ENCODE assay signal across 31 cellular contexts in genomic region chr13:111536239-111536638, GRCh38.
"Had no signal": no experiment of that assay in that cellular context is flagged by ENCODE, and none has a peak within 500 bp of the region (broad histone marks: within the 10 kb centered on the region; RNA-seq: fewer than 3 reads in every experiment).

No MANE protein-coding gene starts in this region.

- H3K4me1 Mint-ChIP-seq: activated CD4-positive, alpha-beta T cell treated with anti-CD3 and anti-CD28 coated beads, Interleukin-2, amount 10 ng/mL, durations not matched to agents 7 days and 5 days; activated naive CD8-positive, alpha-beta T cell treated with anti-CD3 and anti-CD28 coated beads, Interleukin-2, amount 10 ng/mL, durations not matched to agents 7 days and 5 days had no signal

- H3K9me3 ChIP-seq: ascending aorta, breast epithelium, Peyer's patch, SJSA1, SK-N-SH had no signal

- FAIRE-seq: TTC549 had no signal

- H3K9me2 ChIP-seq: SK-N-SH had no signal

- H3K4me3 Mint-ChIP-seq: activated CD4-positive, alpha-beta memory T cell treated with anti-CD3 and anti-CD28 coated beads for 36 hours; activated CD4-positive, alpha-beta T cell treated with anti-CD3 and anti-CD28 coated beads for 36 hours; activated CD4-positive, alpha-beta T cell treated with anti-CD3 and anti-CD28 coated beads, Interleukin-2, amount 10 ng/mL, durations not matched to agents 7 days and 5 days; activated naive CD8-positive, alpha-beta T cell treated with anti-CD3 and anti-CD28 coated beads, Interleukin-2, amount 10 ng/mL, durations not matched to agents 7 days and 5 days; T-helper 1 cell treated with Interleukin-12 subunit alpha and Interleukin-12 subunit beta and Interleukin-4 antibody, amounts not matched to agents 30 μg/mL and 1 μg/mL, for 36 hours; T-helper 2 cell treated with Interferon-gamma antibody and Interleukin-4, amounts not matched to agents 5 μg/mL and 100 μg/mL, for 36 hours had no signal

- H3K4me1 ChIP-seq: ascending aorta, breast epithelium, Peyer's patch, SJSA1 had no signal

- H3K27ac ChIP-seq: ascending aorta, breast epithelium, coronary artery, Peyer's patch, SJSA1 had no signal

- H3K9me3 Mint-ChIP-seq: activated CD4-positive, alpha-beta memory T cell treated with anti-CD3 and anti-CD28 coated beads for 36 hours; activated CD4-positive, alpha-beta T cell treated with anti-CD3 and anti-CD28 coated beads, Interleukin-2, amount 10 ng/mL, durations not matched to agents 7 days and 5 days; activated naive CD8-positive, alpha-beta T cell treated with anti-CD3 and anti-CD28 coated beads, Interleukin-2, amount 10 ng/mL, durations not matched to agents 7 days and 5 days; T-helper 1 cell treated with Interleukin-12 subunit alpha and Interleukin-12 subunit beta and Interleukin-4 antibody, amounts not matched to agents 30 μg/mL and 1 μg/mL, for 36 hours; T-helper 2 cell treated with Interferon-gamma antibody and Interleukin-4, amounts not matched to agents 5 μg/mL and 100 μg/mL, for 36 hours; WTC11 had no signal

- H3K36me3 ChIP-seq: ascending aorta, breast epithelium, Peyer's patch, SJSA1 had no signal

- DNase-seq: activated CD4-positive, alpha-beta memory T cell treated with anti-CD3 and anti-CD28 coated beads for 36 hours; activated CD4-positive, alpha-beta T cell treated with anti-CD3 and anti-CD28 coated beads for 36 hours; activated CD4-positive, alpha-beta T cell treated with anti-CD3 and anti-CD28 coated beads, Interleukin-2, amount 10 ng/mL, durations not matched to agents 7 days and 5 days; activated CD8-positive, alpha-beta memory T cell treated with anti-CD3 and anti-CD28 coated beads, Interleukin-2, amount 50 U/mL, for 48 hours; activated effector memory CD4-positive, alpha-beta T cell treated with anti-CD3 and anti-CD28 coated beads, Interleukin-2, amount 50 U/mL, for 16 hours; activated naive CD4-positive, alpha-beta T cell; activated naive CD4-positive, alpha-beta T cell treated with anti-CD3 and anti-CD28 coated beads, Interleukin-2, amount 50 U/mL, for 16 hours; activated naive CD8-positive, alpha-beta T cell treated with anti-CD3 and anti-CD28 coated beads, Interleukin-2, amount 10 ng/mL, durations not matched to agents 7 days and 5 days; activated T-cell treated with anti-CD3 and anti-CD28 coated beads, Interleukin-2, amount 50 U/mL, for 48 hours; amygdala; NCI-H1105; NCI-H1417 treated with DMSO at 0.1 percent for 48 hours; NCI-H187 treated with DMSO at 0.1 percent for 48 hours; NCI-H2081; NCI-H226; NCI-H524 treated with DMSO at 0.1 percent for 48 hours; NK-92 treated with Interleukin-12 subunit alpha and Interleukin-12 subunit beta, amount 100 ng/mL, for 24 hours; PC-3; Peyer's patch; RPMI8226; SHP77 treated with DMSO at 0.1 percent for 48 hours; SK-N-SH had no signal

- H3K9ac ChIP-seq: SK-N-SH had no signal

- H3K4me3 ChIP-seq: ascending aorta, breast epithelium, coronary artery, Peyer's patch, SJSA1 had no signal

- H3K36me3 Mint-ChIP-seq: activated CD4-positive, alpha-beta memory T cell treated with anti-CD3 and anti-CD28 coated beads for 36 hours; activated naive CD8-positive, alpha-beta T cell treated with anti-CD3 and anti-CD28 coated beads, Interleukin-2, amount 10 ng/mL, durations not matched to agents 7 days and 5 days; WTC11 had no signal

- H3K27me3 ChIP-seq: ascending aorta, Peyer's patch had no signal

- H3K4me2 ChIP-seq: SK-N-SH had no signal

- ATAC-seq: activated CD4-positive, alpha-beta T cell treated with anti-CD3 and anti-CD28 coated beads for 36 hours; activated CD4-positive, CD25-positive, alpha-beta regulatory T cell treated with anti-CD3 and anti-CD28 coated beads, Interleukin-2, amount 50 U/mL, for 24 hours; PC-3; WTC11 had no signal

- H3K27ac Mint-ChIP-seq: activated CD4-positive, alpha-beta memory T cell treated with anti-CD3 and anti-CD28 coated beads for 36 hours; activated CD4-positive, alpha-beta T cell treated with anti-CD3 and anti-CD28 coated beads for 36 hours; activated CD4-positive, alpha-beta T cell treated with anti-CD3 and anti-CD28 coated beads, Interleukin-2, amount 10 ng/mL, durations not matched to agents 7 days and 5 days; activated naive CD8-positive, alpha-beta T cell treated with anti-CD3 and anti-CD28 coated beads, Interleukin-2, amount 10 ng/mL, durations not matched to agents 7 days and 5 days; T-helper 1 cell treated with Interleukin-12 subunit alpha and Interleukin-12 subunit beta and Interleukin-4 antibody, amounts not matched to agents 30 μg/mL and 1 μg/mL, for 36 hours; T-helper 2 cell treated with Interferon-gamma antibody and Interleukin-4, amounts not matched to agents 5 μg/mL and 100 μg/mL, for 36 hours; WTC11 had no signal
